Comparison of ENCODE assay signal across 20 cellular contexts in the genomic region with DNA sequence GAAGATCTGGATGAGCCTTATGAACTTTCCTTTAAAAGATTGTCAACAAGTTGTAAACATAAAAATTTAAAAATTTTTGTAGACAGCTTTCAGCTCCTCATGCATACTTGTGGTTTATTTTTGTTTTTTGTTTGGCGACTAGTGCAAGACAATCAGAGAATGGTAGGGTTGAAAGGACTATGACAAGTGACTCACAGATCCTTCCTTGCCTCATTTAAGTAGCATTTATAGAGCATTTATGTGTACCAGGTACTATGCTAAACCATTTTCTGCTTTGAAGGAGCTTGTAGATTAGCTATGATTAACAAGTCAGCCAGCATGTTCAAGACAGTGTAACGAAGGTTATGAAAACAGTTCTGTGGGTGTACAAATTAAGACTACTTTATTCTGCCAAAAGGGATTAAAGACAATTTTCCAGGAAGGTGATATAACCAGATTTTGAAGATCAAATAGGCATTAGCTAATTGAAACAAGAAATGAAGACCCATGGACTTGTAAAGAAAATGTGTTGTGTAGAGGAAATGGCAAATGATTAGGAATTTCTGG.
"Had no signal": no experiment of that assay in that cellular context is flagged by ENCODE, and none has a peak within 500 bp of the region (broad histone marks: within the 10 kb centered on the region; RNA-seq: fewer than 3 reads in every experiment).

No MANE protein-coding gene starts in this region.

- H3K27ac Mint-ChIP-seq: activated naive CD8-positive, alpha-beta T cell treated with anti-CD3 and anti-CD28 coated beads for 36 hours; T-cell; WTC11 had no signal

- H3K36me3 ChIP-seq: ovary had no signal

- H3K27ac ChIP-seq: esophagus squamous epithelium, ovary, psoas muscle, tibial nerve, vagina had no signal

- H3K9me3 ChIP-seq: esophagus squamous epithelium, mucosa of descending colon, ovary, psoas muscle, tibial nerve, vagina had no signal

- ATAC-seq: effector memory CD8-positive, alpha-beta T cell; mucosa of descending colon; psoas muscle; sciatic nerve; T-cell; WTC11 had no signal

- H3K4me3 Mint-ChIP-seq: activated naive CD8-positive, alpha-beta T cell treated with anti-CD3 and anti-CD28 coated beads for 36 hours; effector memory CD8-positive, alpha-beta T cell; immature natural killer cell; naive B cell; T-cell; WTC11 had no signal

- H3K9me3 Mint-ChIP-seq: activated naive CD8-positive, alpha-beta T cell treated with anti-CD3 and anti-CD28 coated beads for 36 hours; effector memory CD8-positive, alpha-beta T cell; immature natural killer cell; naive B cell; T-cell; WTC11 had no signal

- H3K4me1 Mint-ChIP-seq: naive B cell, WTC11 had no signal

- DNase-seq: activated CD4-positive, alpha-beta T cell treated with anti-CD3 and anti-CD28 coated beads for 48 hours; activated CD8-positive, alpha-beta memory T cell treated with anti-CD3 and anti-CD28 coated beads, Interleukin-2, amount 50 U/mL, for 48 hours; activated gamma-delta T cell treated with Interleukin-2 at 50 U/mL for 16 hours; activated naive CD8-positive, alpha-beta T cell treated with anti-CD3 and anti-CD28 coated beads for 36 hours; amniotic stem cell; effector memory CD8-positive, alpha-beta T cell; esophagus squamous epithelium; immature natural killer cell; mesenchymal stem cell; mucosa of descending colon; naive B cell; ovary; psoas muscle; stimulated activated CD8-positive, alpha-beta memory T cell treated with anti-CD3 and anti-CD28 coated beads, Interleukin-4, amount 100 ng/mL, for 48 hours; stimulated activated naive CD4-positive, alpha-beta T cell treated with Interleukin-2 at 50 U/mL for 16 hours; T-cell had no signal

- H3K27me3 ChIP-seq: esophagus squamous epithelium, ovary, tibial nerve, vagina had no signal

- H3K4me1 ChIP-seq: esophagus squamous epithelium, psoas muscle, tibial nerve, vagina had no signal

- H3K4me3 ChIP-seq: esophagus squamous epithelium, mucosa of descending colon, ovary, psoas muscle, tibial nerve, vagina had no signal

- H3K27me3 Mint-ChIP-seq: activated naive CD8-positive, alpha-beta T cell treated with anti-CD3 and anti-CD28 coated beads for 36 hours; effector memory CD8-positive, alpha-beta T cell; naive B cell; T-cell had no signal
